ENCODE assay signal across 21 cellular contexts in the genomic region with DNA sequence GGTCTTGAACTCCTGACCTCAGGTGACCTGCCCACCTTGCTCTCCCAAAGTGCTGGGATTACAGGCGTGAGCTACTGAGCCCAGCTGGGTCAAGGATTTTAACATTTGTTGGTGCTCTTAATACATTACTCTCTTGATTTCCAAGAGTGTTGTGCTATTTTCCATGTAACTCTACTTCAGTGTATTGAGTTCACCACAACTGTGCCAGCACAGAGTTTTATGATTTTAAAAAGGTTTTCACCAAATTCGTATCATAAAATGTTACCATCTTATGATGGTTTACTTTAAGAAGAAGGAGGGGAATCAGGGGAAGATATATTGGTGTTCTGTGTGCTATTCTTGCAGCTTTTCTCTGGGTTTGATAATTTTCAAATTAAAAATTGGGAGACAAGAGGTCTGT. TPM values are rescaled to one million over a fixed set of nuclear protein-coding genes. Genes with fewer than 3 reads are reported as not detected.
DNase-seq lines count a peak whose midpoint lies in the region; ATAC-seq, FAIRE-seq and TF ChIP-seq lines count a peak whose summit lies in the region.
"Had no signal": no experiment of that assay in that cellular context is flagged by ENCODE, and none has a peak within 500 bp of the region (broad histone marks: within the 10 kb centered on the region; RNA-seq: fewer than 3 reads in every experiment).

No MANE protein-coding gene starts in this region.

- no peaks in the 10 kb centered on the region for H3K36me3 ChIP-seq in RWPE2 (ENCODE audit: low read depth)
- no peaks in the 10 kb centered on the region for H3K36me3 ChIP-seq in K562 (ENCODE audit: control insufficient read depth, insufficient read depth, low read length)
- H3K36me3 ChIP-seq in esophagus squamous epithelium, result no peaks in the 10 kb centered on the region
- no peaks in the 10 kb centered on the region for H3K36me3 ChIP-seq in sigmoid colon
- H3K36me3 ChIP-seq: BE2C had no signal

- H4K20me1 ChIP-seq in K562 (replicated peaks; ENCODE audit: control insufficient read depth, insufficient read depth, low read length), result no peaks in the 10 kb centered on the region; the same call in 1 of the 2 replicates

- DNase-seq in RWPE2 (ENCODE audit: low spot score) (no peak), K562 (ENCODE audit: extremely low read depth in 1 of 4, low spot score in 3 of 4) (no peak), esophagus squamous epithelium (lab: John Stamatoyannopoulos, UW) (no peak), sigmoid colon (peak; percentile 9), NCI-H1417 (lab: John Stamatoyannopoulos, UW) (no peak)
- no peak for DNase-seq in CD4-positive, alpha-beta T cell
- DNase-seq: ACHN; BE2C; C1 segment of cervical spinal cord; Caco-2; CD4-positive, CD25-positive, alpha-beta regulatory T cell; GM23248; HCEC 1CT had no signal

- no peaks in the 10 kb centered on the region for H3K36me3 Mint-ChIP-seq in CD4-positive, alpha-beta T cell (ENCODE audit: low read depth)
- H3K36me3 Mint-ChIP-seq: CD4-positive, CD25-positive, alpha-beta regulatory T cell had no signal

- TF ChIP-seq CTCF in RWPE2 (IDR thresholded peaks at IDR 0.05; ENCODE audit: poor library complexity, severe bottlenecking) (no peak), K562 (IDR thresholded peaks at IDR 0.05 in 2 of 3, conservative IDR thresholded peaks at IDR 0.05 in 1 of 3; ENCODE audit: insufficient read depth in 2 of 3, low read depth in 1 of 3, low read length in 3 of 3) (no peak), esophagus squamous epithelium (IDR thresholded peaks at IDR 0.05) (no peak), sigmoid colon (IDR thresholded peaks at IDR 0.05) (no peak)
- TF ChIP-seq CTCF in CD4-positive, alpha-beta T cell (IDR thresholded peaks at IDR 0.05), result no peak

- WGBS in K562 (ENCODE audit: insufficient coverage, low coverage, missing lambda C conversion rate), result 27% methylated on average over 2 of the region's 2 CpGs
- 47 to 89% methylated on average over 2 of the region's 2 CpGs for WGBS in esophagus squamous epithelium, 2 donors
- 91 to 92% methylated on average over 2 of the region's 2 CpGs for WGBS in sigmoid colon, 2 donors

- intact Hi-C loops in K562 (cut with micrococcal nuclease) (no loop called here), esophagus squamous epithelium (cut with DNase I) (no loop called here), sigmoid colon (cut with DNase I) (no loop called here)
- intact Hi-C loops in CD4-positive, alpha-beta T cell (cut with DNase I, micrococcal nuclease), result no loop called here

- no TSS peak for BruUV-seq in K562 (replicated peaks; lab: Mats Ljungman, UMichigan)

- H3K27me3 Mint-ChIP-seq in CD4-positive, alpha-beta T cell, result peaks cover 60% of the 10 kb centered on the region

- POLR2A ChIA-PET in K562 (lab: Yijun Ruan, JAX), result interaction anchor here (0.6 to 1.7 kb wide), 2 partner anchors 14 to 183 kb away, joined by 3 to 6 read pairs; no protein-coding TSS in a partner anchor
- POLR2A ChIA-PET in CD4-positive, alpha-beta T cell (lab: Charles Lee), result no interaction called here

- H3K4me2 ChIP-seq in K562 (ENCODE audit: insufficient read depth, low read length), result no peak overlapping the region

- H3K9me3 ChIP-seq in RWPE2 (ENCODE audit: severe bottlenecking), result no peaks in the 10 kb centered on the region
- no peaks in the 10 kb centered on the region for H3K9me3 ChIP-seq in K562 (replicated peaks; ENCODE audit: control insufficient read depth, insufficient read depth, low read depth, low read length)
- H3K9me3 ChIP-seq in esophagus squamous epithelium, result no peaks in the 10 kb centered on the region
- H3K9me3 ChIP-seq in sigmoid colon, result peaks cover 0 to 2% (median 0%) of the 10 kb centered on the region in 4 donors
- H3K9me3 ChIP-seq in CD4-positive, alpha-beta T cell (ENCODE audit: control insufficient read depth, low read length), result peaks cover 3% of the 10 kb centered on the region
- H3K9me3 ChIP-seq: BE2C, Caco-2 had no signal

- H3K4me1 Mint-ChIP-seq in CD4-positive, alpha-beta T cell (ENCODE audit: low read depth), result no peaks in the 10 kb centered on the region
- H3K4me1 Mint-ChIP-seq: CD4-positive, CD25-positive, alpha-beta regulatory T cell had no signal

- no peaks in the 10 kb centered on the region for H3K9me3 Mint-ChIP-seq in CD4-positive, alpha-beta T cell

- no peak for TF ChIP-seq POLR2A in K562 (conservative IDR thresholded peaks at IDR 0.05)
- no peak for TF ChIP-seq POLR2A in esophagus squamous epithelium (IDR thresholded peaks at IDR 0.05)
- no peak for TF ChIP-seq POLR2A in sigmoid colon (IDR thresholded peaks at IDR 0.05)

- CTCF ChIA-PET in K562 (lab: Yijun Ruan, JAX; ENCODE audit: low intra/inter-chr PET ratio), result no interaction called here
- CTCF ChIA-PET in CD4-positive, alpha-beta T cell (lab: Charles Lee), result no interaction called here

- in situ Hi-C loops in K562 (cut with MboI), result no loop called here

- H3K4me1 ChIP-seq in RWPE2 (ENCODE audit: insufficient read depth, poor library complexity, severe bottlenecking) (peaks cover 15% of the 10 kb centered on the region), K562 (replicated peaks in 1 of 2; ENCODE audit: control insufficient read depth in 2 of 2, insufficient read depth in 2 of 2, low read length in 2 of 2) (peaks cover 0 to 9% of the 10 kb centered on the region in 2 experiments; a peak in 2 of 5 replicates), esophagus squamous epithelium (peaks cover 0 to 6% (median 0%) of the 10 kb centered on the region in 3 donors), sigmoid colon (no peaks in the 10 kb centered on the region)
- H3K4me1 ChIP-seq: BE2C, Caco-2 had no signal

- H2AFZ ChIP-seq in K562 (ENCODE audit: low read depth, low read length), result no peak overlapping the region
- H2AFZ ChIP-seq: GM23248 had no signal

- no peak for FAIRE-seq in K562 (lab: Jason Lieb, UNC)
- FAIRE-seq: A204.1, D721Med, G401.6, GM12891, GM19239, H54 had no signal

- H3K9ac ChIP-seq in K562 (ENCODE audit: insufficient read depth in 1 of 2, low read depth in 2 of 2, low read length in 2 of 2), result no peak overlapping the region
- H3K9ac ChIP-seq: GM23248 had no signal

- TF ChIP-seq RAD21 in K562 (CRISPR knock-in tag; conservative IDR thresholded peaks at IDR 0.05 in 1 of 2, IDR thresholded peaks at IDR 0.05 in 1 of 2), result no peak

- TF ChIP-seq EP300 in K562 (IDR thresholded peaks at IDR 0.05; ENCODE audit: low read length) (no peak), sigmoid colon (IDR thresholded peaks at IDR 0.05) (no peak)

- no peak for ATAC-seq in RWPE2 (ENCODE audit: low read depth)
- no peak for ATAC-seq in K562
- no peak for ATAC-seq in CD4-positive, alpha-beta T cell (ENCODE audit: poor library complexity)
- no peak for ATAC-seq in GM21737 (IDR thresholded peaks at IDR 0.05; ENCODE audit: unreplicated experiment)

- H3K27ac ChIP-seq in RWPE2 (ENCODE audit: poor library complexity, severe bottlenecking) (peak overlapping the region; percentile 13), K562 (ENCODE audit: extremely low read depth, low read depth, low read length) (no peak overlapping the region), esophagus squamous epithelium (peak overlapping the region in 3 of 4 donors; percentile 18 to 55 (median 37)), sigmoid colon (no peak overlapping the region)
- H3K27ac ChIP-seq in CD4-positive, alpha-beta T cell (ENCODE audit: low read depth, low read length), result no peak overlapping the region
- H3K27ac ChIP-seq: GM23248 had no signal

- no peaks in the 10 kb centered on the region for H3K79me2 ChIP-seq in K562 (ENCODE audit: control insufficient read depth, insufficient read depth, low read length)

- H3K27me3 ChIP-seq in RWPE2 (ENCODE audit: insufficient read depth, poor library complexity, severe bottlenecking), result no peaks in the 10 kb centered on the region
- peaks cover 8 to 24% of the 10 kb centered on the region in 2 experiments; a peak in 3 of 5 replicates for H3K27me3 ChIP-seq in K562 (ENCODE audit: control insufficient read depth in 2 of 2, insufficient read depth in 2 of 2, low read length in 2 of 2)
- H3K27me3 ChIP-seq in esophagus squamous epithelium, result peaks cover 0 to 50% (median 0%) of the 10 kb centered on the region in 4 donors
- peaks cover 0 to 11% (median 0%) of the 10 kb centered on the region in 3 donors for H3K27me3 ChIP-seq in sigmoid colon
- peaks cover 7% of the 10 kb centered on the region for H3K27me3 ChIP-seq in CD4-positive, alpha-beta T cell (ENCODE audit: control insufficient read depth, insufficient read depth, low read length)
- H3K27me3 ChIP-seq: BE2C had no signal

- H3K9me1 ChIP-seq in K562 (ENCODE audit: control insufficient read depth, insufficient read depth, low read length), result no peaks in the 10 kb centered on the region

- no peak overlapping the region for H3K27ac Mint-ChIP-seq in CD4-positive, alpha-beta T cell
- H3K27ac Mint-ChIP-seq: CD4-positive, CD25-positive, alpha-beta regulatory T cell had no signal

- H3K4me3 Mint-ChIP-seq in CD4-positive, alpha-beta T cell, result no peak overlapping the region
- H3K4me3 Mint-ChIP-seq: CD4-positive, CD25-positive, alpha-beta regulatory T cell had no signal

- H3K4me3 ChIP-seq in RWPE2 (ENCODE audit: severe bottlenecking) (no peak overlapping the region), K562 (no peak overlapping the region), esophagus squamous epithelium (no peak overlapping the region), sigmoid colon (no peak overlapping the region)
- H3K4me3 ChIP-seq: GM23248 had no signal

RNA-seq across cellular contexts. Expression of gene ADGRD2, which starts 6.6 kb away (rescaled TPM):
- not detected in 2 replicates for total RNA-seq in K562 (2011; cell fraction: chromatin; rRNA removed; ENCODE audit: low replicate concordance)
- 0.17 TPM in 1 of 2 replicates, not detected in the other for total RNA-seq in K562 (2011; cell fraction: nucleolus; rRNA removed)
- total RNA-seq in K562 (2011; cell fraction: nucleoplasm; rRNA removed), result not detected in 2 replicates
- total RNA-seq in K562 (2014; rRNA removed) (not detected in 2 replicates), K562 (2014; rRNA removed; fragmentation: Illumina TruSeq; extraction: Trizol) (not detected in 2 replicates), K562 (2015; rRNA removed; fragmentation: Illumina TruSeq; extraction: Trizol) (not detected in 2 replicates), K562 (2021) (not detected in 2 replicates), esophagus squamous epithelium (under 1 TPM in 1 of 4 donors, not detected in 3; 0.35 TPM), sigmoid colon (not detected)
- polyA plus RNA-seq in K562 (2011; rRNA removed) (not detected in 2 replicates), K562 (2014; fragmentation: Illumina TruSeq; extraction: Trizol) (not detected in 2 replicates), K562 (2014; fragmentation: Nextera tagmentation; extraction: Ambion mirVana) (not detected), K562 (2014; rRNA removed) (not detected in 2 replicates), sigmoid colon (not detected)
- not detected in 2 replicates for polyA plus RNA-seq in K562 (2011; cell fraction: cytosol; rRNA removed)
- polyA plus RNA-seq in K562 (2011; cell fraction: nucleus; rRNA removed), result 0.28 TPM in 1 of 2 replicates, not detected in the other
- not detected in 2 replicates for polyA plus RNA-seq in K562 (2012)
- not detected in 2 replicates for polyA minus RNA-seq in K562 (2011; rRNA and poly(A)+ RNA removed)
- polyA minus RNA-seq in K562 (2011; cell fraction: cytosol; rRNA and poly(A)+ RNA removed), result not detected in 2 replicates
- not detected in 2 replicates for polyA minus RNA-seq in K562 (2011; cell fraction: nucleus; rRNA and poly(A)+ RNA removed)
- not detected for total RNA-seq in CD4-positive, alpha-beta T cell
- total RNA-seq: Caco-2; CD4-positive, CD25-positive, alpha-beta regulatory T cell; GM23248; HT-29 had no signal
- polyA plus RNA-seq: CD4-positive, CD25-positive, alpha-beta regulatory T cell; GM23248 had no signal

RNA-seq across cellular contexts. Expression of gene PSMB7, which starts 28.4 kb away (rescaled TPM):
- total RNA-seq in K562 (2011; cell fraction: chromatin; rRNA removed; ENCODE audit: low replicate concordance), result 105 and 110 TPM in 2 replicates
- total RNA-seq in K562 (2011; cell fraction: nucleolus; rRNA removed), result 103 and 112 TPM in 2 replicates
- total RNA-seq in K562 (2011; cell fraction: nucleoplasm; rRNA removed), result 100 and 107 TPM in 2 replicates
- 364 and 393 TPM in 2 replicates for total RNA-seq in K562 (2014; rRNA removed)
- 404 and 414 TPM in 2 replicates for total RNA-seq in K562 (2014; rRNA removed; fragmentation: Illumina TruSeq; extraction: Trizol)
- total RNA-seq in K562 (2015; rRNA removed; fragmentation: Illumina TruSeq; extraction: Trizol), result 327 and 358 TPM in 2 replicates
- 321 and 326 TPM in 2 replicates for total RNA-seq in K562 (2021)
- 544 and 662 TPM in 2 replicates for polyA plus RNA-seq in K562 (2011; rRNA removed)
- polyA plus RNA-seq in K562 (2011; cell fraction: cytosol; rRNA removed), result 461 and 577 TPM in 2 replicates
- polyA plus RNA-seq in K562 (2011; cell fraction: nucleus; rRNA removed), result 113 and 195 TPM in 2 replicates
- 238 and 428 TPM in 2 replicates for polyA plus RNA-seq in K562 (2012)
- polyA plus RNA-seq in K562 (2014; fragmentation: Illumina TruSeq; extraction: Trizol), result 368 and 407 TPM in 2 replicates
- polyA plus RNA-seq in K562 (2014; fragmentation: Nextera tagmentation; extraction: Ambion mirVana), result 100 to 1,000 TPM; 940 to 978 TPM
- polyA plus RNA-seq in K562 (2014; rRNA removed), result 429 and 463 TPM in 2 replicates
- polyA minus RNA-seq in K562 (2011; rRNA and poly(A)+ RNA removed), result 408 and 504 TPM in 2 replicates
- 113 and 154 TPM in 2 replicates for polyA minus RNA-seq in K562 (2011; cell fraction: cytosol; rRNA and poly(A)+ RNA removed)
- polyA minus RNA-seq in K562 (2011; cell fraction: nucleus; rRNA and poly(A)+ RNA removed), result 48.2 and 82.0 TPM in 2 replicates
- total RNA-seq in esophagus squamous epithelium, result 100 to 1,000 TPM; 114 to 229 (median 170) TPM
- total RNA-seq in sigmoid colon, result 100 to 1,000 TPM; 136 to 172 (median 166) TPM
- 100 to 1,000 TPM; 153 to 179 (median 177) TPM for polyA plus RNA-seq in sigmoid colon
- 10 to 100 TPM; 69.3 to 71.7 TPM for total RNA-seq in CD4-positive, alpha-beta T cell

Comparison
In these comparisons a context has a peak if more than half of its experiments do, and no peak if none do; other contexts are left out.
1. H3K27ac ChIP-seq: peak in RWPE2 (single experiment) and esophagus squamous epithelium (3 of 4); none in K562 (single experiment), sigmoid colon (0 of 4) and CD4-positive, alpha-beta T cell (single experiment).